8 cellular contexts compared by ENCODE assay signal in genomic region chr9:36855443-36856315, GRCh38.
DNase-seq lines count a peak whose midpoint lies in the region; ATAC-seq and TF ChIP-seq lines count a peak whose summit lies in the region.

No MANE protein-coding gene starts in this region.

- H2AFZ ChIP-seq in DND-41 (ENCODE audit: low read depth, low read length): no peak overlapping the region

- in situ Hi-C loops in transverse colon (cut with MboI; ENCODE audit: low pct_ligation_motif_present in 1 of 4, low pct_unique_long_range_greater_than_20kb in 1 of 4, low sequenced_read_pairs in 3 of 4): loop anchor here in 1 of 4 donors (25.0 kb wide), 1 partner anchor 507 kb away; no protein-coding TSS in a partner anchor

- H3K9me3 ChIP-seq in DND-41 (ENCODE audit: insufficient read depth, low read length, severe bottlenecking): no peaks in the 10 kb centered on the region
- no peaks in the 10 kb centered on the region for H3K9me3 ChIP-seq in transverse colon
- no peaks in the 10 kb centered on the region for H3K9me3 ChIP-seq in heart right ventricle

- H3K4me2 ChIP-seq in DND-41 (ENCODE audit: insufficient read depth, low read length): no peak overlapping the region

- no peaks in the 10 kb centered on the region for H3K4me1 ChIP-seq in DND-41 (ENCODE audit: insufficient read depth, low read length)
- H3K4me1 ChIP-seq in transverse colon: no peaks in the 10 kb centered on the region
- no peaks in the 10 kb centered on the region for H3K4me1 ChIP-seq in heart right ventricle

- H3K9ac ChIP-seq in DND-41 (ENCODE audit: low read depth, low read length): no peak overlapping the region

- DNase-seq in DND-41: peak; percentile 18
- DNase-seq in H4 (ENCODE audit: low spot score): peak; percentile 82
- peak; percentile 33 for DNase-seq in RPMI7951 (ENCODE audit: low read depth)
- DNase-seq in fibroblast of villous mesenchyme (ENCODE audit: low read depth): no peak
- peak; percentile 18 for DNase-seq in transverse colon
- no peak for DNase-seq in NCI-H1105 treated with DMSO at 0.1 percent for 48 hours (lab: John Stamatoyannopoulos, UW)
- DNase-seq in heart right ventricle: no peak
- no peak for DNase-seq in NCI-H526 treated with DMSO at 0.1 percent for 48 hours (lab: John Stamatoyannopoulos, UW)

- no peak for TF ChIP-seq POLR2A in transverse colon (IDR thresholded peaks at IDR 0.05)

- H3K36me3 ChIP-seq in DND-41 (ENCODE audit: insufficient read depth, low read length) (no peaks in the 10 kb centered on the region), transverse colon (no peaks in the 10 kb centered on the region), heart right ventricle (no peaks in the 10 kb centered on the region)

- H3K4me3 ChIP-seq in DND-41 (ENCODE audit: low read depth in 1 of 2, low read length in 2 of 2) (no peak overlapping the region), fibroblast of villous mesenchyme (ENCODE audit: low read depth, low read length) (no peak overlapping the region), transverse colon (no peak overlapping the region), heart right ventricle (no peak overlapping the region)

- ATAC-seq in DND-41 (ENCODE audit: insufficient read depth, low read depth): peak; percentile 44; the same call in 2 of the 3 replicates
- ATAC-seq in heart right ventricle: no peak

- TF ChIP-seq CTCF in DND-41 (IDR thresholded peaks at IDR 0.05; ENCODE audit: borderline replicate concordance, extremely low read depth, low read length, poor library complexity, severe bottlenecking): peak; percentile 30
- peak; percentile 24 for TF ChIP-seq CTCF in fibroblast of villous mesenchyme (IDR thresholded peaks at IDR 0.05; ENCODE audit: insufficient read depth, low read depth, low read length)
- peak in 1 of 5 experiments; percentile 7 for TF ChIP-seq CTCF in transverse colon (IDR thresholded peaks at IDR 0.05)
- TF ChIP-seq CTCF in heart right ventricle (IDR thresholded peaks at IDR 0.05): no peak

- no peaks in the 10 kb centered on the region for H4K20me1 ChIP-seq in DND-41 (ENCODE audit: insufficient read depth, low read length)

- H3K27me3 ChIP-seq in DND-41 (ENCODE audit: insufficient read depth, low read length, poor library complexity): peaks cover 4% of the 10 kb centered on the region
- H3K27me3 ChIP-seq in transverse colon: peaks cover 12% of the 10 kb centered on the region
- H3K27me3 ChIP-seq in heart right ventricle: peaks cover 0 to 75% (median 51%) of the 10 kb centered on the region in 7 donors

- 17 to 60% methylated on average over 3 to 9 of the region's 9 CpGs for WGBS in transverse colon (ENCODE audit: low coverage in 1 of 2), 2 donors
- 51 to 57% methylated on average over 9 of the region's 9 CpGs for WGBS in heart right ventricle, 2 donors

- TF ChIP-seq EP300 in transverse colon (IDR thresholded peaks at IDR 0.05; ENCODE audit: low read depth): no peak

- H3K79me2 ChIP-seq in DND-41 (ENCODE audit: insufficient read depth, low read length): no peaks in the 10 kb centered on the region

- H3K27ac ChIP-seq in DND-41 (ENCODE audit: low read length) (no peak overlapping the region), transverse colon (no peak overlapping the region), heart right ventricle (no peak overlapping the region)

- intact Hi-C loops in transverse colon (cut with DNase I; ENCODE audit: low total_unique reads) (no loop called here), heart right ventricle (cut with DNase I) (no loop called here)

Comparison
In these comparisons a context has a peak if more than half of its experiments do, and no peak if none do; other contexts are left out.
1. DNase-seq: peak in DND-41 (single experiment), H4 (single experiment), RPMI7951 (single experiment) and transverse colon (single experiment); none in fibroblast of villous mesenchyme (single experiment), NCI-H1105 treated with DMSO at 0.1 percent for 48 hours (single experiment), heart right ventricle (0 of 2) and NCI-H526 treated with DMSO at 0.1 percent for 48 hours (single experiment).
2. CTCF ChIP-seq: peak in DND-41 (single experiment) and fibroblast of villous mesenchyme (single experiment); none in heart right ventricle (0 of 9).